ENCODE assay signal across 8 cellular contexts in genomic region chr9:129317179-129318011, GRCh38.
DNase-seq lines count a peak whose midpoint lies in the region; ATAC-seq and TF ChIP-seq lines count a peak whose summit lies in the region.

No MANE protein-coding gene starts in this region.

- DNase-seq in NCI-H2196 (lab: John Stamatoyannopoulos, UW; ENCODE audit: unreplicated experiment): peak; percentile 44
- no peak for DNase-seq in NCI-H2196 treated with DMSO at 0.1 percent for 48 hours (lab: John Stamatoyannopoulos, UW; ENCODE audit: unreplicated experiment)
- DNase-seq in RWPE2 (ENCODE audit: low spot score): no peak
- DNase-seq in stimulated activated CD8-positive, alpha-beta memory T cell treated with anti-CD3 and anti-CD28 coated beads, Interleukin-4, amount 100 ng/mL, for 48 hours: peak; percentile 44
- no peak for DNase-seq in NCI-H128 (lab: John Stamatoyannopoulos, UW; ENCODE audit: unreplicated experiment)
- DNase-seq in DMS153 treated with DMSO at 0.1 percent for 48 hours (lab: John Stamatoyannopoulos, UW; ENCODE audit: unreplicated experiment): no peak

- no peak overlapping the region for H3K4me3 ChIP-seq in RWPE2 (ENCODE audit: severe bottlenecking)
- no peak overlapping the region for H3K4me3 ChIP-seq in gastroesophageal sphincter

- no peaks in the 10 kb centered on the region for H3K9me3 ChIP-seq in RWPE2 (ENCODE audit: severe bottlenecking)
- no peaks in the 10 kb centered on the region for H3K9me3 ChIP-seq in gastroesophageal sphincter

- TF ChIP-seq EP300 in gastroesophageal sphincter (IDR thresholded peaks at IDR 0.05): no peak

- TF ChIP-seq CTCF in RWPE2 (IDR thresholded peaks at IDR 0.05; ENCODE audit: poor library complexity, severe bottlenecking): no peak
- TF ChIP-seq CTCF in gastroesophageal sphincter (IDR thresholded peaks at IDR 0.05): no peak

- H3K36me3 ChIP-seq in RWPE2 (ENCODE audit: low read depth): no peaks in the 10 kb centered on the region
- no peaks in the 10 kb centered on the region for H3K36me3 ChIP-seq in gastroesophageal sphincter

- ATAC-seq in RWPE2 (ENCODE audit: low read depth): peak; percentile 64
- ATAC-seq in gastroesophageal sphincter: no peak
- no peak for ATAC-seq in GM21360 (IDR thresholded peaks at IDR 0.05; ENCODE audit: unreplicated experiment)

- H3K27ac ChIP-seq in RWPE2 (ENCODE audit: poor library complexity, severe bottlenecking): no peak overlapping the region
- peak overlapping the region in 3 of 4 donors; percentile 67 to 87 (median 81) for H3K27ac ChIP-seq in gastroesophageal sphincter

- H3K4me1 ChIP-seq in RWPE2 (ENCODE audit: insufficient read depth, poor library complexity, severe bottlenecking) (peaks cover 4% of the 10 kb centered on the region), gastroesophageal sphincter (peaks cover 6 to 74% (median 51%) of the 10 kb centered on the region in 3 donors)

- WGBS in gastroesophageal sphincter (ENCODE audit: low coverage in 1 of 2), 2 donors: 30 to 76% methylated on average over 2 to 10 of the region's 13 CpGs

- no peaks in the 10 kb centered on the region for H3K27me3 ChIP-seq in RWPE2 (ENCODE audit: insufficient read depth, poor library complexity, severe bottlenecking)
- no peaks in the 10 kb centered on the region for H3K27me3 ChIP-seq in gastroesophageal sphincter

- no peak for TF ChIP-seq POLR2A in gastroesophageal sphincter (IDR thresholded peaks at IDR 0.05)

Comparison
In these comparisons a context has a peak if more than half of its experiments do, and no peak if none do; other contexts are left out.
1. DNase-seq: peak in NCI-H2196 (single experiment) and stimulated activated CD8-positive, alpha-beta memory T cell treated with anti-CD3 and anti-CD28 coated beads, Interleukin-4, amount 100 ng/mL, for 48 hours (single experiment); none in NCI-H2196 treated with DMSO at 0.1 percent for 48 hours (single experiment), RWPE2 (single experiment), NCI-H128 (single experiment) and DMS153 treated with DMSO at 0.1 percent for 48 hours (single experiment).